In genomic region chr15:80803580-80804525, GRCh38 we compare ENCODE assay signal across 16 cellular contexts. TPM values are rescaled to one million over a fixed set of nuclear protein-coding genes. Genes with fewer than 3 reads are reported as not detected.
DNase-seq lines count a peak whose midpoint lies in the region; ATAC-seq and TF ChIP-seq lines count a peak whose summit lies in the region.
"Had no signal": no experiment of that assay in that cellular context is flagged by ENCODE, and none has a peak within 500 bp of the region (broad histone marks: within the 10 kb centered on the region; RNA-seq: fewer than 3 reads in every experiment).

No MANE protein-coding gene starts in this region.

- peaks cover 6 to 13% of the 10 kb centered on the region in 2 donors for H3K4me1 ChIP-seq in naive thymus-derived CD4-positive, alpha-beta T cell (ENCODE audit: control insufficient read depth in 2 of 2, insufficient read depth in 2 of 2, low read length in 2 of 2)
- H3K4me1 ChIP-seq: SJCRH30, transverse colon had no signal

- no peaks in the 10 kb centered on the region for H3K36me3 ChIP-seq in naive thymus-derived CD4-positive, alpha-beta T cell (ENCODE audit: control insufficient read depth in 2 of 3, insufficient read depth in 3 of 3, low read length in 3 of 3)
- H3K36me3 ChIP-seq: cardiac muscle cell, SJCRH30, transverse colon had no signal

- POLR2A ChIA-PET in naive thymus-derived CD4-positive, alpha-beta T cell (lab: Charles Lee), result no interaction called here

- H3K27me3 Mint-ChIP-seq in naive thymus-derived CD4-positive, alpha-beta T cell, result peaks cover 0 to 4% (median 0%) of the 10 kb centered on the region in 5 donors
- peaks cover 9% of the 10 kb centered on the region for H3K27me3 Mint-ChIP-seq in stimulated activated memory B cell treated with anti-CD40 and anti-IgM and Interleukin-4, amounts not matched to agents 10 μg/mL and 1 μg/mL and 100 μg/mL, for 72 hours
- H3K27me3 Mint-ChIP-seq in CD14-positive monocyte (ENCODE audit: low read depth in 3 of 3), result peaks cover 2 to 5% (median 2%) of the 10 kb centered on the region in 3 donors

- no peak overlapping the region for H3K27ac ChIP-seq in naive thymus-derived CD4-positive, alpha-beta T cell (ENCODE audit: low read depth, low read length)
- H3K27ac ChIP-seq: cardiac muscle cell, SJCRH30, transverse colon had no signal

- intact Hi-C loops in naive thymus-derived CD4-positive, alpha-beta T cell (cut with micrococcal nuclease), result loop anchor here in 1 of 2 donors (2.0 kb wide), 1 partner anchor 23 kb away; no protein-coding TSS in a partner anchor
- intact Hi-C loops in CD14-positive monocyte (cut with micrococcal nuclease), result no loop called here

- peaks cover 0 to 4% (median 0%) of the 10 kb centered on the region in 11 donors for H3K9me3 Mint-ChIP-seq in naive thymus-derived CD4-positive, alpha-beta T cell
- H3K9me3 Mint-ChIP-seq in stimulated activated memory B cell treated with anti-CD40 and anti-IgM and Interleukin-4, amounts not matched to agents 10 μg/mL and 1 μg/mL and 100 μg/mL, for 72 hours, result peaks cover 4% of the 10 kb centered on the region
- no peaks in the 10 kb centered on the region for H3K9me3 Mint-ChIP-seq in CD14-positive monocyte
- H3K9me3 Mint-ChIP-seq: effector memory CD8-positive, alpha-beta T cell had no signal

- CTCF ChIA-PET in naive thymus-derived CD4-positive, alpha-beta T cell (lab: Charles Lee), result no interaction called here

- no peak overlapping the region for H3K4me3 ChIP-seq in naive thymus-derived CD4-positive, alpha-beta T cell (ENCODE audit: low read length)
- H3K4me3 ChIP-seq: cardiac muscle cell, SJCRH30, transverse colon had no signal

- no peaks in the 10 kb centered on the region for H3K9me3 ChIP-seq in naive thymus-derived CD4-positive, alpha-beta T cell (ENCODE audit: control insufficient read depth in 2 of 3, low read length in 3 of 3)
- H3K9me3 ChIP-seq: SJCRH30, transverse colon had no signal

- peak; percentile 18 for ATAC-seq in naive thymus-derived CD4-positive, alpha-beta T cell
- ATAC-seq in stimulated activated memory B cell treated with anti-CD40 and anti-IgM and Interleukin-4, amounts not matched to agents 10 μg/mL and 1 μg/mL and 100 μg/mL, for 72 hours, result peak; percentile 16
- no peak for ATAC-seq in HG03280 (IDR thresholded peaks at IDR 0.05; ENCODE audit: unreplicated experiment)
- ATAC-seq: effector memory CD8-positive, alpha-beta T cell; left lobe of liver had no signal

- peak; percentile 41 for DNase-seq in activated T-cell treated with anti-CD3 and anti-CD28 coated beads for 24 hours (ENCODE audit: low read depth)
- no peak for DNase-seq in activated T-cell treated with anti-CD3 and anti-CD28 coated beads, Interleukin-2, amount 50 U/mL, for 1 hour
- peak; percentile 51 to 56 for DNase-seq in activated T-cell treated with anti-CD3 and anti-CD28 coated beads, Interleukin-2, amount 50 U/mL, for 48 hours
- DNase-seq in naive thymus-derived CD4-positive, alpha-beta T cell, result peak in 5 of 9 donors; percentile 14 to 35 (median 25)
- DNase-seq in pons (ENCODE audit: low spot score), result no peak
- no peak for DNase-seq in CD14-positive monocyte (ENCODE audit: low spot score)
- DNase-seq: Calu3; effector memory CD8-positive, alpha-beta T cell; NCI-H1436 treated with DMSO at 0.1 percent for 48 hours; SJCRH30; transverse colon had no signal

- no peaks in the 10 kb centered on the region for H3K27me3 ChIP-seq in naive thymus-derived CD4-positive, alpha-beta T cell (ENCODE audit: control insufficient read depth in 2 of 2, insufficient read depth in 2 of 2, low read length in 2 of 2)
- H3K27me3 ChIP-seq: cardiac muscle cell, SJCRH30, transverse colon had no signal

- no peak for TF ChIP-seq CTCF in CD14-positive monocyte (IDR thresholded peaks at IDR 0.05)

- H3K36me3 Mint-ChIP-seq in naive thymus-derived CD4-positive, alpha-beta T cell, result no peaks in the 10 kb centered on the region
- no peaks in the 10 kb centered on the region for H3K36me3 Mint-ChIP-seq in stimulated activated memory B cell treated with anti-CD40 and anti-IgM and Interleukin-4, amounts not matched to agents 10 μg/mL and 1 μg/mL and 100 μg/mL, for 72 hours
- H3K36me3 Mint-ChIP-seq in CD14-positive monocyte, result no peaks in the 10 kb centered on the region

- H3K4me3 Mint-ChIP-seq in naive thymus-derived CD4-positive, alpha-beta T cell, result peak overlapping the region in 8 of 10 donors; percentile 7 to 63 (median 40)
- no peak overlapping the region for H3K4me3 Mint-ChIP-seq in stimulated activated memory B cell treated with anti-CD40 and anti-IgM and Interleukin-4, amounts not matched to agents 10 μg/mL and 1 μg/mL and 100 μg/mL, for 72 hours
- peak overlapping the region in 1 of 2 donors; percentile 53 for H3K4me3 Mint-ChIP-seq in CD14-positive monocyte
- H3K4me3 Mint-ChIP-seq: effector memory CD8-positive, alpha-beta T cell had no signal

- peaks cover 13 to 38% (median 26%) of the 10 kb centered on the region in 7 donors for H3K4me1 Mint-ChIP-seq in naive thymus-derived CD4-positive, alpha-beta T cell
- H3K4me1 Mint-ChIP-seq in stimulated activated memory B cell treated with anti-CD40 and anti-IgM and Interleukin-4, amounts not matched to agents 10 μg/mL and 1 μg/mL and 100 μg/mL, for 72 hours, result no peaks in the 10 kb centered on the region
- no peaks in the 10 kb centered on the region for H3K4me1 Mint-ChIP-seq in CD14-positive monocyte

- peak overlapping the region in 8 of 9 donors; percentile 14 to 86 (median 70) for H3K27ac Mint-ChIP-seq in naive thymus-derived CD4-positive, alpha-beta T cell
- no peak overlapping the region for H3K27ac Mint-ChIP-seq in stimulated activated memory B cell treated with anti-CD40 and anti-IgM and Interleukin-4, amounts not matched to agents 10 μg/mL and 1 μg/mL and 100 μg/mL, for 72 hours
- H3K27ac Mint-ChIP-seq in CD14-positive monocyte, result no peak overlapping the region
- H3K27ac Mint-ChIP-seq: effector memory CD8-positive, alpha-beta T cell had no signal

RNA-seq across cellular contexts. Expression of gene CEMIP, which starts 24.7 kb away (rescaled TPM):
- total RNA-seq in naive thymus-derived CD4-positive, alpha-beta T cell, result not detected
- polyA plus RNA-seq in naive thymus-derived CD4-positive, alpha-beta T cell, result under 1 TPM in 1 of 2 donors, not detected in 1; 0.02 TPM
- not detected for polyA plus RNA-seq in CD14-positive monocyte
- total RNA-seq: OCI-LY7 had no signal

Comparison
In these comparisons a context has a peak if more than half of its experiments do, and no peak if none do; other contexts are left out.
1. DNase-seq: peak in activated T-cell treated with anti-CD3 and anti-CD28 coated beads for 24 hours (single experiment), activated T-cell treated with anti-CD3 and anti-CD28 coated beads, Interleukin-2, amount 50 U/mL, for 48 hours (2 of 2) and naive thymus-derived CD4-positive, alpha-beta T cell (5 of 9); none in activated T-cell treated with anti-CD3 and anti-CD28 coated beads, Interleukin-2, amount 50 U/mL, for 1 hour (single experiment), pons (single experiment) and CD14-positive monocyte (single experiment).
2. H3K27ac Mint-ChIP-seq: peak in naive thymus-derived CD4-positive, alpha-beta T cell (8 of 9); none in stimulated activated memory B cell treated with anti-CD40 and anti-IgM and Interleukin-4, amounts not matched to agents 10 μg/mL and 1 μg/mL and 100 μg/mL, for 72 hours (single experiment) and CD14-positive monocyte (0 of 7).